ENCODE assay signal across 26 cellular contexts in the genomic region with DNA sequence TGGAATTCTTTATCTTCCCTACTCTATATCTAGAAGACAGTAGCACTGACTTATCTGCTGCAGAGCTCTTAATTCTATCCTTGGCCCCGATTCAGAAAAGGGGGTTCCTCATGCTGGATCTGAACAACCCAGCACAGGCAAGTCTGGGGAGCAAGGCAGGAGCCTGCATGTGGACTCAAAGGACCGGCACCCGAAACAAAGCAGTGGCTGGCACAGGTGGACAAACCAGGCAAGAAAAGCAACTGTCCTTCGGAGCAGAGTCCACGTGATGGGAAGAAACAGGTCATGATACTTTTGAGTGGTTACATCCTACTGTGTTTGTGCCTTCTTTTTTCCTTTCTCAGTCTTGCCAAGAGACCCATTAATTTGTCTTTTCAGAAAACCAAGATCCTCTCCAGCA. TPM values are rescaled to one million over a fixed set of nuclear protein-coding genes. Genes with fewer than 3 reads are reported as not detected.
"Had no signal": no experiment of that assay in that cellular context is flagged by ENCODE, and none has a peak within 500 bp of the region (broad histone marks: within the 10 kb centered on the region; RNA-seq: fewer than 3 reads in every experiment).

No MANE protein-coding gene starts in this region.

- H3K27ac Mint-ChIP-seq: activated CD8-positive, alpha-beta T cell treated with anti-CD3 and anti-CD28 coated beads for 36 hours; activated naive CD8-positive, alpha-beta T cell treated with anti-CD3 and anti-CD28 coated beads, Interleukin-2, amount 10 ng/mL, durations not matched to agents 7 days and 5 days; activated T-cell treated with anti-CD3 and anti-CD28 coated beads, Interleukin-2, amount 50 U/mL, for 72 hours; T-cell had no signal

- H3K4me1 Mint-ChIP-seq: activated naive CD8-positive, alpha-beta T cell treated with anti-CD3 and anti-CD28 coated beads, Interleukin-2, amount 10 ng/mL, durations not matched to agents 7 days and 5 days; T-cell had no signal

- H3K9me3 ChIP-seq: adrenal gland, Peyer's patch had no signal

- H3K4me1 ChIP-seq: Peyer's patch had no signal

- H3K27me3 ChIP-seq: Peyer's patch had no signal

- H3K9me3 Mint-ChIP-seq: activated CD8-positive, alpha-beta T cell treated with anti-CD3 and anti-CD28 coated beads for 36 hours; activated naive CD8-positive, alpha-beta T cell treated with anti-CD3 and anti-CD28 coated beads, Interleukin-2, amount 10 ng/mL, durations not matched to agents 7 days and 5 days; T-cell had no signal

- ATAC-seq: activated CD8-positive, alpha-beta T cell treated with anti-CD3 and anti-CD28 coated beads for 36 hours; activated T-cell treated with anti-CD3 and anti-CD28 coated beads, Interleukin-2, amount 50 U/mL, for 72 hours; T-cell had no signal

- H3K36me3 ChIP-seq: adrenal gland, Peyer's patch had no signal

- H3K27ac ChIP-seq: adrenal gland, Peyer's patch had no signal

- H3K4me3 Mint-ChIP-seq: activated CD8-positive, alpha-beta T cell treated with anti-CD3 and anti-CD28 coated beads for 36 hours; activated naive CD8-positive, alpha-beta T cell treated with anti-CD3 and anti-CD28 coated beads, Interleukin-2, amount 10 ng/mL, durations not matched to agents 7 days and 5 days; activated T-cell treated with anti-CD3 and anti-CD28 coated beads, Interleukin-2, amount 50 U/mL, for 72 hours; T-cell had no signal

- H3K4me3 ChIP-seq: adrenal gland, Peyer's patch had no signal

- H3K36me3 Mint-ChIP-seq: activated naive CD8-positive, alpha-beta T cell treated with anti-CD3 and anti-CD28 coated beads, Interleukin-2, amount 10 ng/mL, durations not matched to agents 7 days and 5 days; T-cell had no signal

- DNase-seq: activated CD4-positive, alpha-beta T cell treated with anti-CD3 and anti-CD28 coated beads, Interleukin-2, amount 50 U/mL, for 1 hour; activated CD4-positive, CD25-positive, alpha-beta regulatory T cell; activated CD8-positive, alpha-beta memory T cell treated with anti-CD3 and anti-CD28 coated beads, Interleukin-2, amount 50 U/mL, for 4 hours; activated CD8-positive, alpha-beta T cell treated with anti-CD3 and anti-CD28 coated beads for 36 hours; activated naive CD4-positive, alpha-beta T cell treated with anti-CD3 and anti-CD28 coated beads, Interleukin-2, amount 50 U/mL, for 16 hours; activated naive CD8-positive, alpha-beta T cell treated with anti-CD3 and anti-CD28 coated beads, Interleukin-2, amount 10 ng/mL, durations not matched to agents 7 days and 5 days; activated T-cell treated with anti-CD3 and anti-CD28 coated beads, Interleukin-2, amount 50 U/mL, for 72 hours; adrenal gland; anterior cingulate cortex; cerebellar nuclear complex; KG1; NCI-H1092; NCI-H1417; NCI-H1694; NCI-H2029 treated with DMSO at 0.1 percent for 48 hours; NCI-H345; NCI-H510A; NCI-H526 treated with DMSO at 0.1 percent for 48 hours; SHP77 treated with DMSO at 0.1 percent for 48 hours; T-cell; T-helper 2 cell; T1000 had no signal

RNA-seq across cellular contexts. Expression of gene GPR42, which starts 38.3 kb away (rescaled TPM):
- total RNA-seq: activated naive CD8-positive, alpha-beta T cell treated with anti-CD3 and anti-CD28 coated beads, Interleukin-2, amount 10 ng/mL, durations not matched to agents 7 days and 5 days; adrenal gland; cardiac septum; LHCN-M2; M059J; T-cell had no signal

RNA-seq across cellular contexts. Expression of gene FFAR2, which starts 38.9 kb away (rescaled TPM):
- total RNA-seq: activated CD8-positive, alpha-beta T cell treated with anti-CD3 and anti-CD28 coated beads for 36 hours; activated naive CD8-positive, alpha-beta T cell treated with anti-CD3 and anti-CD28 coated beads, Interleukin-2, amount 10 ng/mL, durations not matched to agents 7 days and 5 days; activated T-cell treated with anti-CD3 and anti-CD28 coated beads, Interleukin-2, amount 50 U/mL, for 72 hours; LHCN-M2; M059J; T-cell had no signal

RNA-seq across cellular contexts. Expression of gene FFAR3, which starts 50.9 kb away (rescaled TPM):
- total RNA-seq: activated naive CD8-positive, alpha-beta T cell treated with anti-CD3 and anti-CD28 coated beads, Interleukin-2, amount 10 ng/mL, durations not matched to agents 7 days and 5 days; cardiac septum; LHCN-M2; M059J had no signal
